18 cellular contexts compared by ENCODE assay signal in the genomic region with DNA sequence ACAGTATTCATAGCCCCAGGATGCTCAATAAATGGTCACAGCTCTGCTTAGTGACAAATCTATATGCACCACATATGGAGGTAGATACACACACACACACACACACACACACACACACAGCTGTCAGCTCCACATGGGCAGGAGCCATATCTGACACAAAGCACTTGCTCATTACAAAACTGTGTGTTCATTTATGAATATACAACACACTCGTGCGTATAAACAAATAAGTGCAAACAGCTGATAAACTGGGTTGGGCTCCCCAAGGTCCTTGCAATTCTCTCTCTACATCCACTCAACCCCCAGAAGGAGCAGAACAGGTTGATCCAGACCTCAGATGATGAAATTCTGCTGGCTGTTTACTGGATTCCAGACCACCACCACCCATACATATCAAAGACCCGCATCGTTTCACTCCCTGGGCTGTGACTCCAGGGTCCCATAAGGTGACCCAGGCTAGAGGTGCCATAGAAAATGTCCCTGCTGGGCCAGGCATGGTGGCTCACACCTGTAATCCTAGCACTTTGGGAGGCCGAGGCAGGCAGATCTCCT.
"Had no signal": no experiment of that assay in that cellular context is flagged by ENCODE, and none has a peak within 500 bp of the region (broad histone marks: within the 10 kb centered on the region; RNA-seq: fewer than 3 reads in every experiment).

No MANE protein-coding gene starts in this region.

- H3K9me3 Mint-ChIP-seq: activated CD8-positive, alpha-beta T cell treated with anti-CD3 and anti-CD28 coated beads for 36 hours; activated naive CD8-positive, alpha-beta T cell treated with anti-CD3 and anti-CD28 coated beads, Interleukin-2, amount 50 U/mL, for 24 hours; naive thymus-derived CD8-positive, alpha-beta T cell; T-cell had no signal

- H3K27me3 ChIP-seq: cardiac muscle cell, SJSA1, testis had no signal

- H3K4me3 Mint-ChIP-seq: activated CD8-positive, alpha-beta T cell treated with anti-CD3 and anti-CD28 coated beads for 36 hours; activated naive CD8-positive, alpha-beta T cell treated with anti-CD3 and anti-CD28 coated beads, Interleukin-2, amount 50 U/mL, for 24 hours; naive thymus-derived CD8-positive, alpha-beta T cell; T-cell had no signal

- H3K27me3 Mint-ChIP-seq: activated CD8-positive, alpha-beta T cell treated with anti-CD3 and anti-CD28 coated beads for 36 hours; activated naive CD8-positive, alpha-beta T cell treated with anti-CD3 and anti-CD28 coated beads, Interleukin-2, amount 50 U/mL, for 24 hours; naive thymus-derived CD8-positive, alpha-beta T cell; T-cell had no signal

- H3K27ac ChIP-seq: cardiac muscle cell, SJSA1, VCaP had no signal

- DNase-seq: activated CD8-positive, alpha-beta T cell treated with anti-CD3 and anti-CD28 coated beads for 36 hours; activated naive CD4-positive, alpha-beta T cell treated with Interleukin-2 at 50 U/mL for 16 hours; activated naive CD8-positive, alpha-beta T cell treated with anti-CD3 and anti-CD28 coated beads, Interleukin-2, amount 50 U/mL, for 24 hours; effector CD4-positive, alpha-beta T cell; hippocampal formation; midbrain; naive thymus-derived CD8-positive, alpha-beta T cell; stimulated activated CD4-positive, alpha-beta T cell treated with anti-CD3 and anti-CD28 coated beads, Interleukin-12 subunit alpha, Interleukin-12 subunit beta, amount 100 ng/mL, for 4 hours; stimulated activated naive CD4-positive, alpha-beta T cell treated with Interleukin-2 at 50 U/mL for 16 hours; T-cell; T1000; testis had no signal

- H3K27ac Mint-ChIP-seq: activated CD8-positive, alpha-beta T cell treated with anti-CD3 and anti-CD28 coated beads for 36 hours; activated naive CD8-positive, alpha-beta T cell treated with anti-CD3 and anti-CD28 coated beads, Interleukin-2, amount 50 U/mL, for 24 hours; T-cell had no signal

- H3K4me3 ChIP-seq: cardiac muscle cell, lung, SJSA1, testis had no signal

- H3K9me3 ChIP-seq: SJSA1, testis had no signal

- H3K4me1 Mint-ChIP-seq: activated naive CD8-positive, alpha-beta T cell treated with anti-CD3 and anti-CD28 coated beads, Interleukin-2, amount 50 U/mL, for 24 hours had no signal

- FAIRE-seq: colon, endothelial cell of umbilical vein had no signal

- H3K36me3 ChIP-seq: cardiac muscle cell, SJSA1 had no signal

- ATAC-seq: activated CD8-positive, alpha-beta T cell treated with anti-CD3 and anti-CD28 coated beads for 36 hours; activated naive CD8-positive, alpha-beta T cell treated with anti-CD3 and anti-CD28 coated beads, Interleukin-2, amount 50 U/mL, for 24 hours; naive thymus-derived CD8-positive, alpha-beta T cell; T-cell had no signal
